ENCODE assay signal across 11 cellular contexts in genomic region chr19:18789422-18789832, GRCh38. TPM values are rescaled to one million over a fixed set of nuclear protein-coding genes. Genes with fewer than 3 reads are reported as not detected.
A peak's percentile ranks its signal among the peaks of the same experiment; 100 is the strongest.
DNase-seq lines count a peak whose midpoint lies in the region; ATAC-seq and TF ChIP-seq lines count a peak whose summit lies in the region.
"Had no signal": no experiment of that assay in that cellular context is flagged by ENCODE, and none has a peak within 500 bp of the region (broad histone marks: within the 10 kb centered on the region; RNA-seq: fewer than 3 reads in every experiment).

No MANE protein-coding gene starts in this region.

- no peak overlapping the region for H3K23ac ChIP-seq in H9 (ENCODE audit: insufficient read length, low read depth, low read length)

- H3K18ac ChIP-seq in H9 (ENCODE audit: insufficient read length, low read depth, low read length), result no peak overlapping the region

- no peak overlapping the region for H4K91ac ChIP-seq in H9 (ENCODE audit: insufficient read length, low read depth, low read length)

- H2BK12ac ChIP-seq in H9 (ENCODE audit: insufficient read length, low read depth, low read length), result no peak overlapping the region

- H3K36me3 ChIP-seq in ascending aorta, result no peaks in the 10 kb centered on the region

- H2BK20ac ChIP-seq in H9 (ENCODE audit: low read depth, low read length, poor library complexity, severe bottlenecking), result no peak overlapping the region

- H3K27ac Mint-ChIP-seq in H9 (no peak overlapping the region; a peak in 1 of 7 replicates), natural killer cell (peak overlapping the region in 1 of 2 donors; percentile 47)

- intact Hi-C loops in ascending aorta (cut with DNase I), result no loop called here
- intact Hi-C loops in natural killer cell (cut with micrococcal nuclease), result no loop called here
- intact Hi-C loops in posterior vena cava (cut with DNase I), result no loop called here

- H2BK15ac ChIP-seq in H9 (ENCODE audit: low read depth, low read length), result no peak overlapping the region

- WGBS in H9 (ENCODE audit: extremely low coverage, insufficient read length, low lambda C conversion rate), result no CpG with 5 or more reads among the region's 36 CpGs

- no peak overlapping the region for H2BK5ac ChIP-seq in H9 (ENCODE audit: insufficient read length, low read length)

- peak overlapping the region; percentile 22; the same call in 1 of the 2 replicates for H3K4me3 ChIP-seq in AG10803 (ENCODE audit: low read length)
- peak overlapping the region; percentile 21 to 57 for H3K4me3 ChIP-seq in ascending aorta

- H3K79me1 ChIP-seq in H9 (ENCODE audit: insufficient read depth, low read depth, low read length, poor library complexity, severe bottlenecking), result no peaks in the 10 kb centered on the region

- no peaks in the 10 kb centered on the region for H3K9me3 ChIP-seq in H9 (ENCODE audit: control insufficient read depth, low read depth, low read length)
- H3K9me3 ChIP-seq in ascending aorta, result no peaks in the 10 kb centered on the region

- no peak for ATAC-seq in natural killer cell
- no peak for ATAC-seq in GM21723 (IDR thresholded peaks at IDR 0.05; ENCODE audit: unreplicated experiment)

- no peak overlapping the region for H2AK5ac ChIP-seq in H9 (ENCODE audit: insufficient read length, low read length)

- H3K27me3 Mint-ChIP-seq in H9 (ENCODE audit: low read depth) (peaks cover 100% of the 10 kb centered on the region), natural killer cell (ENCODE audit: low read depth in 2 of 2) (peaks cover 44 to 68% of the 10 kb centered on the region in 2 donors)

- H3K4ac ChIP-seq in H9 (ENCODE audit: low read depth, low read length), result no peak overlapping the region

- H3K27ac ChIP-seq in H9 (ENCODE audit: insufficient read length, low read depth, low read length), result no peak overlapping the region
- H3K27ac ChIP-seq in ascending aorta, result no peak overlapping the region

- no peak overlapping the region for H3K56ac ChIP-seq in H9 (ENCODE audit: insufficient read length, low read depth, low read length)

- H3K27me3 ChIP-seq in H9 (ENCODE audit: insufficient read depth, low read length) (peaks cover 89% of the 10 kb centered on the region), ascending aorta (peaks cover 43% of the 10 kb centered on the region)

- H3K4me1 Mint-ChIP-seq in H9 (peaks cover 19 to 39% of the 10 kb centered on the region in 2 experiments), natural killer cell (peaks cover 21 to 41% of the 10 kb centered on the region in 2 donors)

- no peak overlapping the region for H3T11ph ChIP-seq in H9 (ENCODE audit: low read length)

- DNase-seq in AG10803 (ENCODE audit: low read depth) (no peak), H9 (peak; percentile 30), ascending aorta (ENCODE audit: low spot score in 2 of 2) (no peak), natural killer cell (no peak), SHP77 treated with DMSO at 0.1 percent for 48 hours (lab: John Stamatoyannopoulos, UW) (no peak), posterior vena cava (ENCODE audit: low spot score) (no peak), putamen (ENCODE audit: low spot score) (no peak)
- DNase-seq: anterior cingulate cortex, DMS153 had no signal

- H2BK120ac ChIP-seq in H9 (ENCODE audit: low read depth, low read length, poor library complexity, severe bottlenecking), result no peak overlapping the region

- H3K9me3 Mint-ChIP-seq in H9 (peaks cover 0 to 14% of the 10 kb centered on the region in 2 experiments; a peak in 4 of 5 replicates), natural killer cell (no peaks in the 10 kb centered on the region)

- no peak overlapping the region for H4K5ac ChIP-seq in H9 (ENCODE audit: insufficient read length, low read depth, low read length)

- no peaks in the 10 kb centered on the region; a peak in 2 of 7 replicates for H3K36me3 Mint-ChIP-seq in H9 (ENCODE audit: insufficient read depth in 1 of 3, low read depth in 3 of 3)
- H3K36me3 Mint-ChIP-seq in natural killer cell, result no peaks in the 10 kb centered on the region

- no peak overlapping the region for H2AFZ ChIP-seq in H9 (ENCODE audit: low read length)

- H3K4me2 ChIP-seq in H9 (ENCODE audit: insufficient read depth, insufficient read length, low read length), result peak overlapping the region; percentile 80

- no peak overlapping the region for H3K9ac ChIP-seq in H9 (ENCODE audit: extremely low read depth, insufficient read length, low read length)

- no peak overlapping the region for H4K8ac ChIP-seq in H9 (replicated peaks; ENCODE audit: insufficient read length, low read depth, low read length)

- no peaks in the 10 kb centered on the region for H4K20me1 ChIP-seq in H9 (ENCODE audit: control insufficient read depth, insufficient read depth, insufficient read length)

- H3K23me2 ChIP-seq in H9 (ENCODE audit: insufficient read length, low read depth, low read length, poor library complexity, severe bottlenecking), result peaks cover 20% of the 10 kb centered on the region

- no peak overlapping the region for H3K14ac ChIP-seq in H9 (ENCODE audit: insufficient read depth, low read length)

- no peaks in the 10 kb centered on the region for H3K4me1 ChIP-seq in H9 (ENCODE audit: insufficient read depth, low read length)
- H3K4me1 ChIP-seq in ascending aorta, result peaks cover 13 to 21% of the 10 kb centered on the region in 2 donors

- no peaks in the 10 kb centered on the region for H3K79me2 ChIP-seq in H9 (ENCODE audit: insufficient read depth, low read length)

- H3K4me3 Mint-ChIP-seq in H9 (peak overlapping the region; percentile 51 to 85), natural killer cell (peak overlapping the region; percentile 68)

- TF ChIP-seq CTCF in AG10803 (conservative IDR thresholded peaks at IDR 0.05; ENCODE audit: low read length), result no peak
- no peak for TF ChIP-seq CTCF in H9 (conservative IDR thresholded peaks at IDR 0.05)
- TF ChIP-seq CTCF in ascending aorta (IDR thresholded peaks at IDR 0.05), result no peak
- TF ChIP-seq CTCF in natural killer cell (IDR thresholded peaks at IDR 0.05), result no peak

RNA-seq across cellular contexts. Expression of gene COMP, which starts 1.7 kb away (rescaled TPM):
- 0.15 TPM in 1 of 2 replicates, not detected in the other for total RNA-seq in H9 (2021)
- total RNA-seq in ascending aorta, result 5.0 TPM
- not detected for total RNA-seq in natural killer cell
- 100 to 1,000 TPM in 1 of 2 donors, 10 to 100 TPM in 1; 72.2 to 403 TPM for total RNA-seq in posterior vena cava
- total RNA-seq: M059J had no signal

RNA-seq across cellular contexts. Expression of gene UPF1, which starts 42.3 kb away (rescaled TPM):
- total RNA-seq in H9 (2021) (83.3 and 85.4 TPM in 2 replicates), ascending aorta (225 TPM), natural killer cell (100 to 1,000 TPM; 123 to 140 (median 138) TPM), posterior vena cava (10 to 100 TPM; 45.1 to 56.5 TPM)

Comparison
In these comparisons a context has a peak if more than half of its experiments do, and no peak if none do; other contexts are left out.
1. RNA of gene COMP, which starts 1.7 kb away (total RNA-seq): 72.2 to 403 TPM in posterior vena cava; 5.0 TPM in ascending aorta (single experiment), 0.15 TPM in H9 and not detected in natural killer cell; every median in the first group is over 10 times any median in the second.